21 cellular contexts compared by ENCODE assay signal in the genomic region with DNA sequence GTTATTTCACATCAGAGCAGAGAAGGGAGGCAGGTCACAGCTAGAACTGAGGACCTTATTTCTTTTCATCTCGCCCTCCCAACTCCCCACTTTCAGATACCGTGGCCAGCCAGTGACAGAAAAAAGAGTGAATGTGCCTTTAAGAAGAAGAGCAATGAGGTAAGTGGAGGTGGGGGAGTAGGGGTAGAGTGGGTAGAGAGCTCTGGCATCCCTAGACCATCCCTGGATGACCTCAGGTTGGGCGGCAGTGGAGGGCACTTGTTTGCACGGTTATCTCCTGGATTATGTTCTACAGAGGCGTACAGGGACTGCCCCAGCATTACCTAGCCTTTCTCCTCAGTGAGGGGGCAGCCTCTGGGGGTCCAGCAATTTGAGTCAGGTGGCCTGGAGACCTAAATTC. TPM values are rescaled to one million over a fixed set of nuclear protein-coding genes. Genes with fewer than 3 reads are reported as not detected.
DNase-seq lines count a peak whose midpoint lies in the region; ATAC-seq and TF ChIP-seq lines count a peak whose summit lies in the region.
"Had no signal": no experiment of that assay in that cellular context is flagged by ENCODE, and none has a peak within 500 bp of the region (broad histone marks: within the 10 kb centered on the region; RNA-seq: fewer than 3 reads in every experiment).

No MANE protein-coding gene starts in this region.

- no peak for TF ChIP-seq CTCF in OCI-LY1 (IDR thresholded peaks at IDR 0.05; ENCODE audit: low read length)
- no peak for TF ChIP-seq CTCF in colonic mucosa (IDR thresholded peaks at IDR 0.05)

- no peaks in the 10 kb centered on the region for H3K9me3 ChIP-seq in OCI-LY1 (ENCODE audit: low read length)
- no peaks in the 10 kb centered on the region for H3K9me3 ChIP-seq in colonic mucosa
- H3K9me3 ChIP-seq: thoracic aorta had no signal

- H3K27ac Mint-ChIP-seq in stimulated activated naive CD8-positive, alpha-beta T cell treated with anti-CD3 and anti-CD28 coated beads, Interleukin-15, Interleukin-2, amounts not matched to agents 100 ng/mL and 50 ng/mL, for 24 hours: no peak overlapping the region
- H3K27ac Mint-ChIP-seq in stimulated activated naive CD8-positive, alpha-beta T cell treated with anti-CD3 and anti-CD28 coated beads, Interleukin-15, amount 100 ng/mL, for 72 hours: no peak overlapping the region
- H3K27ac Mint-ChIP-seq in central memory CD8-positive, alpha-beta T cell (ENCODE audit: low read depth): peak overlapping the region; percentile 84

- no peaks in the 10 kb centered on the region for H3K27me3 Mint-ChIP-seq in stimulated activated naive CD8-positive, alpha-beta T cell treated with anti-CD3 and anti-CD28 coated beads, Interleukin-15, Interleukin-2, amounts not matched to agents 100 ng/mL and 50 ng/mL, for 24 hours
- peaks cover 11% of the 10 kb centered on the region for H3K27me3 Mint-ChIP-seq in stimulated activated naive CD8-positive, alpha-beta T cell treated with anti-CD3 and anti-CD28 coated beads, Interleukin-15, amount 100 ng/mL, for 72 hours
- H3K27me3 Mint-ChIP-seq in central memory CD8-positive, alpha-beta T cell: no peaks in the 10 kb centered on the region

- H3K79me2 ChIP-seq in OCI-LY1 (ENCODE audit: insufficient read depth, low read length): no peaks in the 10 kb centered on the region

- H3K9me3 Mint-ChIP-seq in stimulated activated naive CD8-positive, alpha-beta T cell treated with anti-CD3 and anti-CD28 coated beads, Interleukin-15, Interleukin-2, amounts not matched to agents 100 ng/mL and 50 ng/mL, for 24 hours: no peaks in the 10 kb centered on the region
- no peaks in the 10 kb centered on the region for H3K9me3 Mint-ChIP-seq in stimulated activated naive CD8-positive, alpha-beta T cell treated with anti-CD3 and anti-CD28 coated beads, Interleukin-15, amount 100 ng/mL, for 72 hours
- no peaks in the 10 kb centered on the region for H3K9me3 Mint-ChIP-seq in central memory CD8-positive, alpha-beta T cell

- H3K9ac ChIP-seq in OCI-LY1 (ENCODE audit: low read length): peak overlapping the region; percentile 30; the same call in 1 of the 2 replicates
- H3K9ac ChIP-seq in colonic mucosa (ENCODE audit: low read depth in 2 of 2, low read length in 2 of 2): no peak overlapping the region

- peaks cover 31% of the 10 kb centered on the region; the same call in 1 of the 2 replicates for H3K36me3 ChIP-seq in OCI-LY1 (ENCODE audit: insufficient read depth, low read length)
- no peaks in the 10 kb centered on the region for H3K36me3 ChIP-seq in colonic mucosa
- H3K36me3 ChIP-seq: brain microvascular endothelial cell, thoracic aorta had no signal

- no peak for DNase-seq in stimulated activated naive CD8-positive, alpha-beta T cell treated with anti-CD3 and anti-CD28 coated beads, Interleukin-15, amount 100 ng/mL, for 72 hours
- DNase-seq in central memory CD8-positive, alpha-beta T cell (ENCODE audit: low spot score in 2 of 2): no peak
- DNase-seq in NK-92 treated with Interleukin-12 subunit alpha and Interleukin-12 subunit beta, amount 100 ng/mL, for 24 hours (lab: John Stamatoyannopoulos, UW): no peak
- DNase-seq in HuH-7.5 (ENCODE audit: low spot score) (no peak), colonic mucosa (no peak)
- DNase-seq: activated effector memory CD4-positive, alpha-beta T cell treated with anti-CD3 and anti-CD28 coated beads, Interleukin-2, amount 50 U/mL, for 16 hours; brain microvascular endothelial cell; effector memory CD4-positive, alpha-beta T cell; foreskin keratinocyte; NCI-H1436; NCI-H82; PC-9; SHP77; stimulated activated CD4-positive, alpha-beta T cell treated with anti-CD3 and anti-CD28 coated beads, Interleukin-2, amount 100 ng/mL, for 24 hours had no signal

- H3F3A ChIP-seq in OCI-LY1 (ENCODE audit: insufficient read depth, low read length): no peaks in the 10 kb centered on the region

- H3K27ac ChIP-seq in OCI-LY1 (ENCODE audit: low read depth, low read length, poor library complexity, severe bottlenecking) (peak overlapping the region; percentile 93), colonic mucosa (no peak overlapping the region)
- H3K27ac ChIP-seq: brain microvascular endothelial cell, foreskin keratinocyte, PC-9, thoracic aorta had no signal

- no peaks in the 10 kb centered on the region for H3K27me3 ChIP-seq in OCI-LY1 (ENCODE audit: insufficient read depth, low read length)
- no peaks in the 10 kb centered on the region for H3K27me3 ChIP-seq in colonic mucosa
- H3K27me3 ChIP-seq: brain microvascular endothelial cell, foreskin keratinocyte had no signal

- H3K4me3 Mint-ChIP-seq in stimulated activated naive CD8-positive, alpha-beta T cell treated with anti-CD3 and anti-CD28 coated beads, Interleukin-15, Interleukin-2, amounts not matched to agents 100 ng/mL and 50 ng/mL, for 24 hours: peak overlapping the region; percentile 91
- peak overlapping the region in 1 of 2 donors; percentile 3 for H3K4me3 Mint-ChIP-seq in stimulated activated naive CD8-positive, alpha-beta T cell treated with anti-CD3 and anti-CD28 coated beads, Interleukin-15, amount 100 ng/mL, for 72 hours
- H3K4me3 Mint-ChIP-seq in central memory CD8-positive, alpha-beta T cell: peak overlapping the region; percentile 80

- H3K4me1 Mint-ChIP-seq in stimulated activated naive CD8-positive, alpha-beta T cell treated with anti-CD3 and anti-CD28 coated beads, Interleukin-15, Interleukin-2, amounts not matched to agents 100 ng/mL and 50 ng/mL, for 24 hours (ENCODE audit: low read depth): peaks cover 93% of the 10 kb centered on the region
- H3K4me1 Mint-ChIP-seq in stimulated activated naive CD8-positive, alpha-beta T cell treated with anti-CD3 and anti-CD28 coated beads, Interleukin-15, amount 100 ng/mL, for 72 hours: peaks cover 91% of the 10 kb centered on the region
- peaks cover 44% of the 10 kb centered on the region for H3K4me1 Mint-ChIP-seq in central memory CD8-positive, alpha-beta T cell

- no peak for ATAC-seq in stimulated activated naive CD8-positive, alpha-beta T cell treated with anti-CD3 and anti-CD28 coated beads, Interleukin-15, amount 100 ng/mL, for 72 hours
- no peak for ATAC-seq in central memory CD8-positive, alpha-beta T cell (replicated peaks; ENCODE audit: extremely low read depth, poor library complexity, severe bottlenecking)
- ATAC-seq: activated CD4-positive, CD25-positive, alpha-beta regulatory T cell treated with anti-CD3 and anti-CD28 coated beads, Interleukin-2, amount 50 U/mL, for 24 hours; esophagus mucosa; foreskin keratinocyte; left lobe of liver had no signal

- intact Hi-C loops in colonic mucosa (cut with DNase I): no loop called here

- peak overlapping the region; percentile 55 for H3K4me2 ChIP-seq in OCI-LY1 (ENCODE audit: low read length)
- H3K4me2 ChIP-seq: PC-9, smooth muscle cell had no signal

- H3K4me1 ChIP-seq in OCI-LY1 (ENCODE audit: insufficient read depth, low read length, severe bottlenecking) (peaks cover 78% of the 10 kb centered on the region), colonic mucosa (peaks cover 4% of the 10 kb centered on the region)

- peaks cover 68% of the 10 kb centered on the region for H3K36me3 Mint-ChIP-seq in stimulated activated naive CD8-positive, alpha-beta T cell treated with anti-CD3 and anti-CD28 coated beads, Interleukin-15, Interleukin-2, amounts not matched to agents 100 ng/mL and 50 ng/mL, for 24 hours (ENCODE audit: low read depth)
- peaks cover 30% of the 10 kb centered on the region for H3K36me3 Mint-ChIP-seq in central memory CD8-positive, alpha-beta T cell (ENCODE audit: insufficient read depth)

- H3K9me2 ChIP-seq in OCI-LY1 (ENCODE audit: low read depth, low read length): no peaks in the 10 kb centered on the region

- H3K4me3 ChIP-seq in OCI-LY1 (ENCODE audit: low read depth, low read length, poor library complexity, severe bottlenecking): peak overlapping the region; percentile 31
- no peak overlapping the region for H3K4me3 ChIP-seq in colonic mucosa
- H3K4me3 ChIP-seq: PC-9, smooth muscle cell, thoracic aorta had no signal

- no peaks in the 10 kb centered on the region for H4K20me1 ChIP-seq in OCI-LY1 (ENCODE audit: insufficient read depth, low read length)

- H2AFZ ChIP-seq in OCI-LY1 (ENCODE audit: low read length): no peak overlapping the region
- H2AFZ ChIP-seq: PC-9 had no signal

RNA-seq across cellular contexts. Expression of gene SEMA4A, which starts 4.6 kb away (rescaled TPM):
- 1 to 10 TPM; 4.5 to 5.6 TPM for total RNA-seq in colonic mucosa

RNA-seq across cellular contexts. Expression of gene SLC25A44, which starts 35.9 kb away (rescaled TPM):
- total RNA-seq in colonic mucosa: 10 to 100 TPM; 23.6 to 26.8 TPM

RNA-seq across cellular contexts. Expression of gene LMNA, which starts 43.5 kb away (rescaled TPM):
- 100 to 1,000 TPM; 414 to 610 TPM for total RNA-seq in colonic mucosa

RNA-seq across cellular contexts. Expression of gene PMF1, which starts 54.8 kb away (rescaled TPM):
- total RNA-seq in colonic mucosa: 10 to 100 TPM; 44.4 to 49.4 TPM
